ENCODE assay signal across 18 cellular contexts in genomic region chr11:78251083-78251699, GRCh38.
DNase-seq lines count a peak whose midpoint lies in the region; ATAC-seq, FAIRE-seq and TF ChIP-seq lines count a peak whose summit lies in the region.
"Had no signal": no experiment of that assay in that cellular context is flagged by ENCODE, and none has a peak within 500 bp of the region (broad histone marks: within the 10 kb centered on the region; RNA-seq: fewer than 3 reads in every experiment).

No MANE protein-coding gene starts in this region.

- POLR2A ChIA-PET in K562 (lab: Yijun Ruan, JAX), result interaction anchor here (0.7 to 4.0 kb wide), 4 partner anchors 10 to 58 kb away, joined by 3 to 26 read pairs (median 4); no protein-coding TSS in a partner anchor

- no peak for TF ChIP-seq CTCF in K562 (IDR thresholded peaks at IDR 0.05 in 2 of 3, conservative IDR thresholded peaks at IDR 0.05 in 1 of 3; ENCODE audit: insufficient read depth in 2 of 3, low read depth in 1 of 3, low read length in 3 of 3)

- H3K9ac ChIP-seq in K562 (ENCODE audit: insufficient read depth in 1 of 2, low read depth in 2 of 2, low read length in 2 of 2), result no peak overlapping the region

- no peak overlapping the region for H3K4me2 ChIP-seq in K562 (ENCODE audit: insufficient read depth, low read length)

- no peak for TF ChIP-seq POLR2A in K562 (conservative IDR thresholded peaks at IDR 0.05)

- no TSS peak for BruUV-seq in K562 (replicated peaks; lab: Mats Ljungman, UMichigan)

- H3K27ac ChIP-seq in K562 (ENCODE audit: extremely low read depth, low read depth, low read length), result no peak overlapping the region

- 44% methylated on average over 1 of the region's 1 CpG for WGBS in K562 (ENCODE audit: insufficient coverage, low coverage, missing lambda C conversion rate)

- no peaks in the 10 kb centered on the region for H4K20me1 ChIP-seq in K562 (replicated peaks; ENCODE audit: control insufficient read depth, insufficient read depth, low read length)

- no peaks in the 10 kb centered on the region for H3K9me3 ChIP-seq in K562 (replicated peaks; ENCODE audit: control insufficient read depth, insufficient read depth, low read depth, low read length)
- H3K9me3 ChIP-seq: gastroesophageal sphincter had no signal

- H3K36me3 ChIP-seq in K562 (ENCODE audit: control insufficient read depth, insufficient read depth, low read length), result peaks cover 34% of the 10 kb centered on the region; the same call in 2 of the 3 replicates

- FAIRE-seq in K562 (lab: Jason Lieb, UNC), result peak; percentile 35
- FAIRE-seq: GM12878 had no signal

- DNase-seq in EL, result peak; percentile 27
- no peak for DNase-seq in K562 (ENCODE audit: extremely low read depth in 1 of 4, low spot score in 3 of 4)
- no peak for DNase-seq in left ventricle myocardium superior
- DNase-seq in sciatic nerve (ENCODE audit: low spot score), result no peak
- DNase-seq in cerebellar nuclear complex (lab: John Stamatoyannopoulos, UW), result no peak
- DNase-seq in NCI-H446 (lab: John Stamatoyannopoulos, UW), result no peak
- DNase-seq in pons (ENCODE audit: low spot score), result no peak
- DNase-seq: activated B cell treated with CpG ODN at 0.5 μM for 24 hours; activated CD8-positive, alpha-beta memory T cell treated with anti-CD3 and anti-CD28 coated beads, Interleukin-2, amount 50 U/mL, for 4 hours; activated naive CD8-positive, alpha-beta T cell treated with anti-CD3 and anti-CD28 coated beads for 36 hours; DMS153; NCI-H1417; NCI-H510A; SW 1271 had no signal

- intact Hi-C loops in K562 (cut with micrococcal nuclease) (no loop called here), left ventricle myocardium superior (cut with micrococcal nuclease) (no loop called here), sciatic nerve (cut with DNase I) (no loop called here)

- peaks cover 0 to 5% of the 10 kb centered on the region in 2 experiments; a peak in 4 of 5 replicates for H3K4me1 ChIP-seq in K562 (replicated peaks in 1 of 2; ENCODE audit: control insufficient read depth in 2 of 2, insufficient read depth in 2 of 2, low read length in 2 of 2)

- in situ Hi-C loops in K562 (cut with MboI), result no loop called here

- H3K4me3 ChIP-seq in K562, result no peak overlapping the region
- H3K4me3 ChIP-seq: gastroesophageal sphincter, GM12878, tibial nerve had no signal

- no peak overlapping the region for H2AFZ ChIP-seq in K562 (ENCODE audit: low read depth, low read length)

- CTCF ChIA-PET in K562 (lab: Yijun Ruan, JAX; ENCODE audit: low intra/inter-chr PET ratio), result no interaction called here

- no peak for TF ChIP-seq RAD21 in K562 (CRISPR knock-in tag; conservative IDR thresholded peaks at IDR 0.05 in 1 of 2, IDR thresholded peaks at IDR 0.05 in 1 of 2)

- H3K27me3 ChIP-seq in K562 (ENCODE audit: control insufficient read depth in 2 of 2, insufficient read depth in 2 of 2, low read length in 2 of 2), result no peaks in the 10 kb centered on the region
- H3K27me3 ChIP-seq: gastroesophageal sphincter, tibial nerve had no signal

- ATAC-seq in K562 (peak; percentile 30), left ventricle myocardium superior (peak; percentile 76), sciatic nerve (peak; percentile 36), GM19328 (IDR thresholded peaks at IDR 0.05; ENCODE audit: unreplicated experiment) (no peak)
- ATAC-seq: gastroesophageal sphincter, GM12878 had no signal

- H3K79me2 ChIP-seq in K562 (ENCODE audit: control insufficient read depth, insufficient read depth, low read length), result peaks cover 14% of the 10 kb centered on the region; the same call in 2 of the 3 replicates

- TF ChIP-seq EP300 in K562 (IDR thresholded peaks at IDR 0.05; ENCODE audit: low read length), result no peak

- H3K9me1 ChIP-seq in K562 (ENCODE audit: control insufficient read depth, insufficient read depth, low read length), result no peaks in the 10 kb centered on the region

TF ChIP-seq in K562, 482 proteins besides CTCF, POLR2A, EP300 and RAD21 (continues in another document):
- TF ChIP-seq, protein P1, sequence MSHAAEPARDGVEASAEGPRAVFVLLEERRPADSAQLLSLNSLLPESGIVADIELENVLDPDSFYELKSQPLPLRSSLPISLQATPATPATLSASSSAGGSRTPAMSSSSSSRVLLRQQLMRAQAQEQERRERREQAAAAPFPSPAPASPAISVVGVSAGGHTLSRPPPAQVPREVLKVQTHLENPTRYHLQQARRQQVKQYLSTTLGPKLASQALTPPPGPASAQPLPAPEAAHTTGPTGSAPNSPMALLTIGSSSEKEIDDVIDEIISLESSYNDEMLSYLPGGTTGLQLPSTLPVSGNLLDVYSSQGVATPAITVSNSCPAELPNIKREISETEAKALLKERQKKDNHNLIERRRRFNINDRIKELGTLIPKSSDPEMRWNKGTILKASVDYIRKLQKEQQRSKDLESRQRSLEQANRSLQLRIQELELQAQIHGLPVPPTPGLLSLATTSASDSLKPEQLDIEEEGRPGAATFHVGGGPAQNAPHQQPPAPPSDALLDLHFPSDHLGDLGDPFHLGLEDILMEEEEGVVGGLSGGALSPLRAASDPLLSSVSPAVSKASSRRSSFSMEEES (CRISPR knock-in tag; IDR thresholded peaks at IDR 0.05), result no peak
- no peak for TF ChIP-seq ZBTB49 (CRISPR knock-in tag; IDR thresholded peaks at IDR 0.05; ENCODE audit: borderline replicate concordance)
- no peak for TF ChIP-seq ZNF347 (CRISPR knock-in tag; IDR thresholded peaks at IDR 0.05; ENCODE audit: low read depth)
- TF ChIP-seq ZNF41 (CRISPR knock-in tag; conservative IDR thresholded peaks at IDR 0.05), result no peak
- TF ChIP-seq CHD2 (IDR thresholded peaks at IDR 0.05; ENCODE audit: low read depth, low read length), result no peak
